8 cellular contexts compared by ENCODE assay signal in the genomic region with DNA sequence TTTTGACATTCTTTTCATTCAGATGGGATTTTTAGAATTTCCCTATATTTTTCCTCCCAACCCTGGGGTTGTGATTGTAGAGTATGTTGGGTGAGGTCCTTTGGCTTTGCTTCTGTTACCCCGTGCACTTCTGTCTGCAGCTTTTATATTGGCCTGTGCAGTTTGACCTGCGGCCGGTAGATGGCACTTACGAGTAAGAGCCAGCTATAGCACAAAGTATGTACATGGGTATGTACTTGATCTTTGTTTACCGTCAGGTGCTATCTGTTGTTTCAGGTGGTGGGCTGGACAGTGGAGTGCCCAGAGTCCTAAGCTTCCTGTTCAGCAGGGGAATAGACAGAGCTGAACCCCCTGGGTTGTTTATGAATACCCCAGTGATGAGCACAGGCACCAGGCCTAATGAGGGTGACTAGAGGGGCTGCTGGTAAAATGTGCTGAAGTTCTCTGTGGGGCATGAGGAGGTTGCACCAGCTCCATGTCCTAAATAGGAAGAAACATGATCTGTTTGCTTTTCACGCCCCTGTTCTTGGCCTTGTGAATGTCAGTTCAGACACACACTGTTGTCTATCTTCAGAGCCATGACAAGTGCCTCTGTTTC. TPM values are rescaled to one million over a fixed set of nuclear protein-coding genes. Genes with fewer than 3 reads are reported as not detected.
DNase-seq lines count a peak whose midpoint lies in the region; ATAC-seq and TF ChIP-seq lines count a peak whose summit lies in the region.

No MANE protein-coding gene starts in this region.

- intact Hi-C loops in psoas muscle (cut with DNase I) = no loop called here

- peak; percentile 90 for ATAC-seq in GM19043 (IDR thresholded peaks at IDR 0.05; ENCODE audit: low read depth, unreplicated experiment)
- ATAC-seq in HG03095 (IDR thresholded peaks at IDR 0.05; ENCODE audit: unreplicated experiment) = peak; percentile 88
- no peak for ATAC-seq in psoas muscle

- DNase-seq in Daoy (ENCODE audit: low read depth) = peak; percentile 53
- peak; percentile 36 for DNase-seq in NT2/D1 (ENCODE audit: low read depth, low spot score)
- peak; percentile 9 to 38 for DNase-seq in erythroblast (lab: John Stamatoyannopoulos, UW)
- DNase-seq in psoas muscle = no peak
- no peak for DNase-seq in mucosa of gallbladder (ENCODE audit: low spot score)
- DNase-seq in pons (ENCODE audit: low spot score) = no peak

- no peak overlapping the region for H3K27ac ChIP-seq in psoas muscle

- TF ChIP-seq POLR2A in erythroblast (IDR thresholded peaks at IDR 0.05; ENCODE audit: low read length) = no peak

- H3K36me3 ChIP-seq in NT2/D1 (ENCODE audit: insufficient read depth, insufficient read length, low read length) (no peaks in the 10 kb centered on the region), psoas muscle (ENCODE audit: insufficient read depth in 1 of 2, low read depth in 1 of 2) (no peaks in the 10 kb centered on the region)

- peaks cover 9% of the 10 kb centered on the region; the same call in 1 of the 2 replicates for H3K9me3 ChIP-seq in NT2/D1 (ENCODE audit: insufficient read depth, low read length)
- H3K9me3 ChIP-seq in psoas muscle = peaks cover 13% of the 10 kb centered on the region

- no peak overlapping the region for H3K9ac ChIP-seq in NT2/D1 (ENCODE audit: insufficient read length, low read depth)

- no peaks in the 10 kb centered on the region for H3K27me3 ChIP-seq in NT2/D1 (ENCODE audit: insufficient read depth, insufficient read length)
- no peaks in the 10 kb centered on the region for H3K27me3 ChIP-seq in psoas muscle (ENCODE audit: insufficient read depth in 3 of 3, low read length in 2 of 3)

- H3K4me3 ChIP-seq in NT2/D1 (ENCODE audit: insufficient read length, low read depth) (no peak overlapping the region), psoas muscle (no peak overlapping the region)

- peak; percentile 50 for TF ChIP-seq CTCF in psoas muscle (IDR thresholded peaks at IDR 0.05)

- WGBS in psoas muscle, 3 donors = 43 to 57% (median 46%) methylated on average over 6 of the region's 6 CpGs

- H3K4me1 ChIP-seq in NT2/D1 (ENCODE audit: insufficient read depth, insufficient read length) = peaks cover 3% of the 10 kb centered on the region
- no peaks in the 10 kb centered on the region for H3K4me1 ChIP-seq in psoas muscle

RNA-seq across cellular contexts. Expression of a gene that starts 58.9 kb away (rescaled TPM):
- 13.6 and 15.8 TPM in 2 replicates for total RNA-seq in Daoy (2014; rRNA removed; shearing (Covaris generic))
- total RNA-seq in psoas muscle = 10 to 100 TPM in 1 of 4 donors, 1 to 10 TPM in 3; 6.5 to 12.7 (median 9.0) TPM
- 1 to 10 TPM; 7.1 to 7.5 (median 7.3) TPM for polyA plus RNA-seq in psoas muscle
- 6.2 TPM for total RNA-seq in mucosa of gallbladder

Comparison
In these comparisons a context has a peak if more than half of its experiments do, and no peak if none do; other contexts are left out.
1. DNase-seq: peak in Daoy (single experiment), NT2/D1 (single experiment) and erythroblast (2 of 2); none in psoas muscle (0 of 2), mucosa of gallbladder (single experiment) and pons (single experiment).
2. ATAC-seq: peak in GM19043 (single experiment) and HG03095 (single experiment); none in psoas muscle (0 of 4).